ENCODE assay signal across 9 cellular contexts in genomic region chr12:45299132-45299692, GRCh38.
DNase-seq lines count a peak whose midpoint lies in the region; ATAC-seq and TF ChIP-seq lines count a peak whose summit lies in the region.
"Had no signal": no experiment of that assay in that cellular context is flagged by ENCODE, and none has a peak within 500 bp of the region (broad histone marks: within the 10 kb centered on the region; RNA-seq: fewer than 3 reads in every experiment).

No MANE protein-coding gene starts in this region.

- no peak overlapping the region for H3K4me3 Mint-ChIP-seq in natural killer cell
- H3K4me3 Mint-ChIP-seq: activated T-cell treated with anti-CD3 and anti-CD28 coated beads, Interleukin-2, amount 50 U/mL, for 24 hours had no signal

- peaks cover 5 to 6% of the 10 kb centered on the region in 2 donors for H3K4me1 Mint-ChIP-seq in natural killer cell

- DNase-seq in GM04504 (ENCODE audit: low read depth) (peak; percentile 71), OCI-M1 (lab: John Stamatoyannopoulos, UW) (peak; percentile 63), esophagus squamous epithelium (lab: John Stamatoyannopoulos, UW) (no peak), psoas muscle (no peak), AG08396 (ENCODE audit: low spot score) (no peak), putamen (ENCODE audit: low spot score) (no peak), natural killer cell (no peak)
- DNase-seq: activated T-cell treated with anti-CD3 and anti-CD28 coated beads, Interleukin-2, amount 50 U/mL, for 24 hours had no signal

- no peaks in the 10 kb centered on the region for H3K9me3 Mint-ChIP-seq in natural killer cell
- H3K9me3 Mint-ChIP-seq: activated T-cell treated with anti-CD3 and anti-CD28 coated beads, Interleukin-2, amount 50 U/mL, for 24 hours had no signal

- H3K27ac ChIP-seq in esophagus squamous epithelium (peak overlapping the region; percentile 36 to 79 (median 60)), psoas muscle (peak overlapping the region; percentile 89)

- H3K4me3 ChIP-seq in esophagus squamous epithelium = no peak overlapping the region
- H3K4me3 ChIP-seq in psoas muscle = no peak overlapping the region

- H3K27me3 ChIP-seq in esophagus squamous epithelium (no peaks in the 10 kb centered on the region), psoas muscle (ENCODE audit: insufficient read depth in 3 of 3, low read length in 2 of 3) (no peaks in the 10 kb centered on the region)

- no peak overlapping the region for H3K27ac Mint-ChIP-seq in natural killer cell
- H3K27ac Mint-ChIP-seq: activated T-cell treated with anti-CD3 and anti-CD28 coated beads, Interleukin-2, amount 50 U/mL, for 24 hours had no signal

- H3K9me3 ChIP-seq in esophagus squamous epithelium = no peaks in the 10 kb centered on the region
- no peaks in the 10 kb centered on the region for H3K9me3 ChIP-seq in psoas muscle

- peaks cover 13 to 53% (median 16%) of the 10 kb centered on the region in 3 donors for H3K4me1 ChIP-seq in esophagus squamous epithelium
- H3K4me1 ChIP-seq in psoas muscle = peaks cover 93% of the 10 kb centered on the region

- intact Hi-C loops in esophagus squamous epithelium (cut with DNase I) (no loop called here), psoas muscle (cut with DNase I) (loop anchor here (5.0 kb wide), 1 partner anchor 33 kb away; no protein-coding TSS in a partner anchor), natural killer cell (cut with micrococcal nuclease) (no loop called here)

- WGBS in esophagus squamous epithelium, 2 donors = 13 to 22% methylated on average over 5 of the region's 5 CpGs
- 32 to 38% (median 33%) methylated on average over 5 of the region's 5 CpGs for WGBS in psoas muscle, 3 donors

- H3K36me3 ChIP-seq in esophagus squamous epithelium (no peaks in the 10 kb centered on the region), psoas muscle (ENCODE audit: insufficient read depth in 1 of 2, low read depth in 1 of 2) (peaks cover 0 to 11% of the 10 kb centered on the region in 2 donors)

- H3K36me3 Mint-ChIP-seq in natural killer cell = no peaks in the 10 kb centered on the region

- ATAC-seq in psoas muscle (peak; percentile 37 to 67 (median 52)), HG03175 (IDR thresholded peaks at IDR 0.05; ENCODE audit: unreplicated experiment) (no peak), natural killer cell (no peak)

- TF ChIP-seq POLR2A in esophagus squamous epithelium (IDR thresholded peaks at IDR 0.05) = no peak

- TF ChIP-seq CTCF in esophagus squamous epithelium (IDR thresholded peaks at IDR 0.05) = peak in 1 of 6 experiments; percentile 9
- TF ChIP-seq CTCF in psoas muscle (IDR thresholded peaks at IDR 0.05) = no peak
- no peak for TF ChIP-seq CTCF in natural killer cell (IDR thresholded peaks at IDR 0.05)

- no peaks in the 10 kb centered on the region for H3K27me3 Mint-ChIP-seq in natural killer cell (ENCODE audit: low read depth in 2 of 2)
- H3K27me3 Mint-ChIP-seq: activated T-cell treated with anti-CD3 and anti-CD28 coated beads, Interleukin-2, amount 50 U/mL, for 24 hours had no signal

Comparison
In these comparisons a context has a peak if more than half of its experiments do, and no peak if none do; other contexts are left out.
1. DNase-seq: peak in GM04504 (single experiment) and OCI-M1 (single experiment); none in esophagus squamous epithelium (single experiment), psoas muscle (0 of 2), AG08396 (single experiment), putamen (single experiment) and natural killer cell (single experiment).
2. ATAC-seq: peak in psoas muscle (4 of 4); none in HG03175 (single experiment) and natural killer cell (0 of 3).
3. intact Hi-C loops: an anchor here in psoas muscle (5.0 kb wide); none called in esophagus squamous epithelium and natural killer cell.